Comparison of ENCODE assay signal across 8 cellular contexts in genomic region chr2:163191372-163191771, GRCh38.
DNase-seq lines count a peak whose midpoint lies in the region; ATAC-seq and TF ChIP-seq lines count a peak whose summit lies in the region.

No MANE protein-coding gene starts in this region.

- H3K27ac ChIP-seq in SJCRH30: no peak overlapping the region
- no peak overlapping the region for H3K27ac ChIP-seq in foreskin keratinocyte
- H3K27ac ChIP-seq in suprapubic skin: no peak overlapping the region

- DNase-seq in SHP77 (lab: John Stamatoyannopoulos, UW) (peak; percentile 18 to 20), SHP77 treated with DMSO at 0.1 percent for 48 hours (lab: John Stamatoyannopoulos, UW) (no peak), SJCRH30 (peak; percentile 8 to 53), foreskin keratinocyte (peak in 1 of 2 donors; percentile 27), suprapubic skin (ENCODE audit: low spot score in 2 of 2) (no peak), T-helper 17 cell (no peak), T1000 (lab: John Stamatoyannopoulos, UW) (no peak)

- no peaks in the 10 kb centered on the region; the same call in 1 of the 2 replicates for H3K36me3 ChIP-seq in SJCRH30
- H3K36me3 ChIP-seq in suprapubic skin: no peaks in the 10 kb centered on the region

- H3K27me3 ChIP-seq in SJCRH30: no peaks in the 10 kb centered on the region
- H3K27me3 ChIP-seq in foreskin keratinocyte: no peaks in the 10 kb centered on the region
- no peaks in the 10 kb centered on the region for H3K27me3 ChIP-seq in suprapubic skin

- H3K36me3 Mint-ChIP-seq in T-helper 17 cell (ENCODE audit: low read depth): no peaks in the 10 kb centered on the region

- no peaks in the 10 kb centered on the region for H3K27me3 Mint-ChIP-seq in T-helper 17 cell

- no peak overlapping the region for H3K4me3 ChIP-seq in SJCRH30
- no peak overlapping the region for H3K4me3 ChIP-seq in suprapubic skin

- H3K9me3 ChIP-seq in SJCRH30 (replicated peaks) (no peaks in the 10 kb centered on the region), suprapubic skin (peaks cover under 1% of the 10 kb centered on the region), T-helper 17 cell (ENCODE audit: control insufficient read depth, low read length, poor library complexity, severe bottlenecking) (no peaks in the 10 kb centered on the region)

- no peak overlapping the region for H3K4me3 Mint-ChIP-seq in T-helper 17 cell

- no peak for TF ChIP-seq EP300 in suprapubic skin (IDR thresholded peaks at IDR 0.05)

- H3K4me1 ChIP-seq in SJCRH30: no peaks in the 10 kb centered on the region
- no peaks in the 10 kb centered on the region for H3K4me1 ChIP-seq in foreskin keratinocyte
- H3K4me1 ChIP-seq in suprapubic skin: no peaks in the 10 kb centered on the region

- H3K4me1 Mint-ChIP-seq in T-helper 17 cell: no peaks in the 10 kb centered on the region

- H3K27ac Mint-ChIP-seq in T-helper 17 cell: no peak overlapping the region

- TF ChIP-seq POLR2A in suprapubic skin (IDR thresholded peaks at IDR 0.05): no peak

- TF ChIP-seq CTCF in foreskin keratinocyte (conservative IDR thresholded peaks at IDR 0.05): peak; percentile 78
- peak; percentile 9 to 33 for TF ChIP-seq CTCF in suprapubic skin (IDR thresholded peaks at IDR 0.05)

- ATAC-seq in HG03354 (IDR thresholded peaks at IDR 0.05; ENCODE audit: poor library complexity, severe bottlenecking, unreplicated experiment) (peak; percentile 64), foreskin keratinocyte (peak; percentile 51), T-helper 17 cell (no peak)

Comparison
In these comparisons a context has a peak if more than half of its experiments do, and no peak if none do; other contexts are left out.
1. DNase-seq: peak in SHP77 (2 of 2) and SJCRH30 (2 of 2); none in SHP77 treated with DMSO at 0.1 percent for 48 hours (single experiment), suprapubic skin (0 of 2), T-helper 17 cell (0 of 3) and T1000 (single experiment).